ENCODE assay signal across 38 cellular contexts in the genomic region with DNA sequence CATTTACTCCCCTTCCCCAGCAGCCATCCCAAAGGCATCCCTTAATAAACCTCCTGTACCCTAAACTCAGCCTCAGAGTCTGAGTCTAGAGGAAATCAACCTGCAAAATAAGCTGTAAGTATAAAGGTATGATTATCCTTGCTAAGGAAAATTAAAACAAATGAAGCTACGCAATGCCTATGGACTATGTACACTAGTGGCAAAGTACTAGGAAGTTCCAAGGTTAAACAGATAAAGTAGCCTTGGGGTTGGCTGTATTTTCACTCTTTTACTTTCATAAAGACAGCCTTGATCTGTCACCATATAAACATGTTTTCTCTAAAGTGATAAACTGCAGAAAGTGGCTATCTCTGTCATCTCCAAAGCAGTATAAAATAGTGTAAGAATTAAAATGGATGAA. TPM values are rescaled to one million over a fixed set of nuclear protein-coding genes. Genes with fewer than 3 reads are reported as not detected.
"Had no signal": no experiment of that assay in that cellular context is flagged by ENCODE, and none has a peak within 500 bp of the region (broad histone marks: within the 10 kb centered on the region; RNA-seq: fewer than 3 reads in every experiment).

No MANE protein-coding gene starts in this region.

- H3K9me3 ChIP-seq: MG63 had no signal

- H3K36me3 ChIP-seq: MG63 had no signal

- DNase-seq: Karpas-422, Kasumi-1, MG63, MM.1S, MV-4-11, NCI-H1048, NCI-H1092, NCI-H1092 treated with DMSO at 0.1 percent for 48 hours, NCI-H1105, NCI-H1105 treated with DMSO at 0.1 percent for 48 hours, NCI-H1417, NCI-H1417 treated with DMSO at 0.1 percent for 48 hours, NCI-H1436, NCI-H1436 treated with DMSO at 0.1 percent for 48 hours, NCI-H146, NCI-H1694, NCI-H1694 treated with DMSO at 0.1 percent for 48 hours, NCI-H187, NCI-H187 treated with DMSO at 0.1 percent for 48 hours, NCI-H1930, NCI-H2029, NCI-H2029 treated with DMSO at 0.1 percent for 48 hours, NCI-H2081, NCI-H2081 treated with DMSO at 0.1 percent for 48 hours, NCI-H2107, NCI-H2171, NCI-H2171 treated with DMSO at 0.1 percent for 48 hours, NCI-H2227 treated with DMSO at 0.1 percent for 48 hours, NCI-H226, NCI-H345, NCI-H446, NCI-H446 treated with DMSO at 0.1 percent for 48 hours, NCI-H510A, NCI-H510A treated with DMSO at 0.1 percent for 48 hours, NCI-H524 had no signal

- H3K4me3 ChIP-seq: MG63 had no signal

- H3K27me3 ChIP-seq: MG63 had no signal

RNA-seq across cellular contexts. Expression of gene MAP3K15, which starts 35.9 kb away (rescaled TPM):
- total RNA-seq: LHCN-M2, M059J, MCF 10A had no signal
